Comparison of ENCODE assay signal across 36 cellular contexts in the genomic region with DNA sequence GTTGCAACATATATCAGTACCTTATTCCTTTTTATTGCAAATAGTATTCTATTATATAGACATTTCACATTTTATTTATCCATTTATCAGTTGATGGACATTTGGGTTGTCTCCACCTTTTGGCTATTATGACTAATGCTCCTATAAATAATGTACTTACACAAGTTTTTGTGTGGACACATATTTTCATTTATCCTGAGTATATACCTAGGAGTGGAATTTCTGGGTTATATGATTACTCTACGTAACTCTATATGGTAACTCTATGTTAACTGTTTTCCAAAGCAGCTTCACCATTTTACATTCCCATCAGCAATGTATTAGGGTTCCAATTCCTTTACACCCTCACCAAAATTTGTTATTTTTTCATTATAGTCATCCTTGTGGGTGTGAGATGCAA.
"Had no signal": no experiment of that assay in that cellular context is flagged by ENCODE, and none has a peak within 500 bp of the region (broad histone marks: within the 10 kb centered on the region; RNA-seq: fewer than 3 reads in every experiment).

No MANE protein-coding gene starts in this region.

- H3K9me3 ChIP-seq: MG63 had no signal

- DNase-seq: Karpas-422, Kasumi-1, MG63, MM.1S, MV-4-11, NCI-H1048, NCI-H1092, NCI-H1092 treated with DMSO at 0.1 percent for 48 hours, NCI-H1105, NCI-H1105 treated with DMSO at 0.1 percent for 48 hours, NCI-H1417, NCI-H1417 treated with DMSO at 0.1 percent for 48 hours, NCI-H1436, NCI-H1436 treated with DMSO at 0.1 percent for 48 hours, NCI-H146, NCI-H1694, NCI-H1694 treated with DMSO at 0.1 percent for 48 hours, NCI-H187, NCI-H187 treated with DMSO at 0.1 percent for 48 hours, NCI-H1930, NCI-H2029, NCI-H2029 treated with DMSO at 0.1 percent for 48 hours, NCI-H2081, NCI-H2081 treated with DMSO at 0.1 percent for 48 hours, NCI-H2107, NCI-H2171, NCI-H2171 treated with DMSO at 0.1 percent for 48 hours, NCI-H2227 treated with DMSO at 0.1 percent for 48 hours, NCI-H226, NCI-H345, NCI-H446, NCI-H446 treated with DMSO at 0.1 percent for 48 hours, NCI-H510A, NCI-H510A treated with DMSO at 0.1 percent for 48 hours, NCI-H524, NCI-H524 treated with DMSO at 0.1 percent for 48 hours had no signal

- H3K4me3 ChIP-seq: MG63 had no signal

- H3K27me3 ChIP-seq: MG63 had no signal
